2 cellular contexts compared by ENCODE assay signal in genomic region chr1:54275349-54275748, GRCh38.
A peak's percentile ranks its signal among the peaks of the same experiment; 100 is the strongest.
TF ChIP-seq lines count a peak whose summit lies in the region.

No MANE protein-coding gene starts in this region.

TF ChIP-seq in liver, 16 proteins besides CTCF, POLR2A, EP300 and RAD21 (continued from another document):
- TF ChIP-seq ZBTB33 (IDR thresholded peaks at IDR 0.05) (peak; percentile 64), JUND (IDR thresholded peaks at IDR 0.05) (peak; percentile 43 to 49), MAX (IDR thresholded peaks at IDR 0.05) (peak; percentile 97), REST (IDR thresholded peaks at IDR 0.05) (peak; percentile 95)

TF ChIP-seq in HepG2, 621 proteins besides CTCF, POLR2A, EP300 and RAD21 (continued from another document):
- TF ChIP-seq SMAD1 (CRISPR knock-in tag; IDR thresholded peaks at IDR 0.05; ENCODE audit: borderline replicate concordance, low read depth) (no peak), PRDM15 (CRISPR knock-in tag; IDR thresholded peaks at IDR 0.05) (no peak), HOXD1 (CRISPR knock-in tag; IDR thresholded peaks at IDR 0.05) (no peak), ZEB1 (IDR thresholded peaks at IDR 0.05; ENCODE audit: insufficient replicate concordance, low read depth) (no peak), CEBPB (IDR thresholded peaks at IDR 0.05; ENCODE audit: borderline replicate concordance, low read depth, low read length) (no peak), NFE2 (CRISPR knock-in tag; IDR thresholded peaks at IDR 0.05) (no peak), NCOA2 (CRISPR knock-in tag; IDR thresholded peaks at IDR 0.05) (no peak), PCBP2 (optimal IDR thresholded peaks at IDR 0.05; ENCODE audit: low read depth, low read length, poor library complexity, severe bottlenecking) (no peak), ZNF749 (CRISPR knock-in tag; IDR thresholded peaks at IDR 0.05; ENCODE audit: borderline replicate concordance) (no peak), ZNF543 (CRISPR knock-in tag; IDR thresholded peaks at IDR 0.05) (no peak)
